ENCODE assay signal across 22 cellular contexts in the genomic region with DNA sequence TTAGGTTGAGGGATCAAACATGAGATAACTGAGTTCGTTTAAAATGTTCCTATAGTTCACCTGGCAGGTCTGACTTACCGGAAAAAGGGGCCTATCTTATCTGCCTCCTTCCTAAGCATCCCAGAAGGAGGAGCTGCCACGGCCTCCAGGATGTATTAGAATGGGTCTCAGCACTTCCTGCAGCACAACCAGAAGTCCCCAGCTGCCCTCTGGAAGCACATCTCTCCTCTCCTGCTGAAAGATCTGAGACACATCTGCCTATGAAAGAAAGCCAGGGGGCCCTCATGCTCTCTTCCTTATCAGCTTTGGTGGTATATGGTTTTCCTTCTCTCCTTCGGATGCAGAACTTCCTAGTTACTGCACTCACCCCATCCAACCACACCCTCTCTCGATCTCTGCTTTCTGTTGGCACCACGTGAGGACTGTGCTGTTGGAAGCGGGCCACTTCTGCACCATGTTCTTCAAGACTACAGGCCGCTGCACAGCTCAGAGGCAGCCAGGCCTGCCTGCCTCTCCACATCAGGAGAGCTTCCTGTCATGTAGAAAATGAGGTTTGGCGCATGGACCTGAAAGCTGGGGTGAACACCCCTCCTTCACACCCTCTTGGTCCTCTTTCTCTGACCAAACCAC. TPM values are rescaled to one million over a fixed set of nuclear protein-coding genes. Genes with fewer than 3 reads are reported as not detected.
DNase-seq lines count a peak whose midpoint lies in the region; ATAC-seq, FAIRE-seq and TF ChIP-seq lines count a peak whose summit lies in the region.
"Had no signal": no experiment of that assay in that cellular context is flagged by ENCODE, and none has a peak within 500 bp of the region (broad histone marks: within the 10 kb centered on the region; RNA-seq: fewer than 3 reads in every experiment).

No MANE protein-coding gene starts in this region.

- H3K27me3 ChIP-seq in astrocyte (ENCODE audit: insufficient read depth, low read length) (no peaks in the 10 kb centered on the region), right atrium auricular region (no peaks in the 10 kb centered on the region), skeletal muscle tissue (ENCODE audit: control insufficient read depth in 3 of 3, insufficient read depth in 3 of 3, low read length in 3 of 3) (peaks cover 0 to 2% (median 0%) of the 10 kb centered on the region in 3 donors)

- peaks cover 38% of the 10 kb centered on the region for H3K4me1 Mint-ChIP-seq in astrocyte (ENCODE audit: low read depth, unreplicated experiment)

- H3K36me3 ChIP-seq in astrocyte (ENCODE audit: insufficient read depth, low read length), result peaks cover 11% of the 10 kb centered on the region
- no peaks in the 10 kb centered on the region for H3K36me3 ChIP-seq in right atrium auricular region
- peaks cover 7 to 39% (median 11%) of the 10 kb centered on the region in 3 donors for H3K36me3 ChIP-seq in skeletal muscle tissue (ENCODE audit: control insufficient read depth in 3 of 3, insufficient read depth in 3 of 3, low read length in 3 of 3)

- ATAC-seq in stimulated activated naive CD8-positive, alpha-beta T cell treated with anti-CD3 and anti-CD28 coated beads, Interleukin-15, Interleukin-2, amounts not matched to agents 100 U/mL and 50 U/mL, for 24 hours, result no peak
- ATAC-seq: activated naive CD8-positive, alpha-beta T cell treated with anti-CD3 and anti-CD28 coated beads, Interleukin-2, amount 50 U/mL, for 24 hours; stimulated activated effector memory CD8-positive, alpha-beta T cell treated with anti-CD3 and anti-CD28 coated beads, Interleukin-12 subunit alpha, Interleukin-12 subunit beta, amount 100 ng/mL, for 72 hours; WTC11 had no signal

- peaks cover 55% of the 10 kb centered on the region for H3K79me2 ChIP-seq in astrocyte (ENCODE audit: insufficient read depth, low read length)

- peaks cover 4% of the 10 kb centered on the region for H3K36me3 Mint-ChIP-seq in astrocyte (ENCODE audit: low read depth, unreplicated experiment)
- H3K36me3 Mint-ChIP-seq: stimulated activated effector memory CD8-positive, alpha-beta T cell treated with anti-CD3 and anti-CD28 coated beads, Interleukin-12 subunit alpha, Interleukin-12 subunit beta, amount 100 ng/mL, for 72 hours; WTC11 had no signal

- no peak overlapping the region for H3K4me3 ChIP-seq in astrocyte (ENCODE audit: insufficient read depth, low read depth, low read length)
- no peak overlapping the region for H3K4me3 ChIP-seq in right atrium auricular region
- H3K4me3 ChIP-seq in skeletal muscle tissue (ENCODE audit: low read length in 3 of 3), result peak overlapping the region in 2 of 3 donors; percentile 11 to 54

- TF ChIP-seq CTCF in astrocyte (IDR thresholded peaks at IDR 0.05; ENCODE audit: insufficient read depth, low read depth, low read length) (no peak), right atrium auricular region (IDR thresholded peaks at IDR 0.05) (no peak), GM13977 (IDR thresholded peaks at IDR 0.05; ENCODE audit: extremely low read depth, insufficient read depth, missing control alignments) (no peak)

- peak overlapping the region; percentile 11 for H3K4me3 Mint-ChIP-seq in astrocyte (ENCODE audit: unreplicated experiment)
- H3K4me3 Mint-ChIP-seq: activated naive CD8-positive, alpha-beta T cell treated with anti-CD3 and anti-CD28 coated beads, Interleukin-2, amount 50 U/mL, for 24 hours; stimulated activated effector memory CD8-positive, alpha-beta T cell treated with anti-CD3 and anti-CD28 coated beads, Interleukin-12 subunit alpha, Interleukin-12 subunit beta, amount 100 ng/mL, for 72 hours; WTC11 had no signal

- no peak overlapping the region for H2AFZ ChIP-seq in astrocyte (ENCODE audit: low read depth, low read length)

- H3K9me3 ChIP-seq in astrocyte (ENCODE audit: insufficient read depth, low read depth, low read length) (no peaks in the 10 kb centered on the region), right atrium auricular region (no peaks in the 10 kb centered on the region), skeletal muscle tissue (ENCODE audit: control insufficient read depth in 3 of 3, low read length in 3 of 3) (no peaks in the 10 kb centered on the region)

- no peak overlapping the region for H3K4me2 ChIP-seq in astrocyte (ENCODE audit: low read length)

- H3K27me3 Mint-ChIP-seq in astrocyte (ENCODE audit: low read depth, unreplicated experiment), result no peaks in the 10 kb centered on the region

- in situ Hi-C loops in GM13977 (cut with MboI; ENCODE audit: low pct_unique_long_range_greater_than_20kb, low sequenced_read_pairs, unreplicated experiment), result loop anchor here (25.0 kb wide), 1 partner anchor 1023 kb away; no protein-coding TSS in a partner anchor

- peaks cover 22% of the 10 kb centered on the region for H3K4me1 ChIP-seq in astrocyte (ENCODE audit: insufficient read depth, low read length)
- H3K4me1 ChIP-seq in right atrium auricular region, result peaks cover 0 to 69% of the 10 kb centered on the region in 2 donors
- peaks cover 74 to 81% (median 78%) of the 10 kb centered on the region in 3 donors for H3K4me1 ChIP-seq in skeletal muscle tissue (ENCODE audit: control insufficient read depth in 3 of 3, insufficient read depth in 3 of 3, low read length in 3 of 3)

- DNase-seq in M059J (ENCODE audit: low read depth), result peak; percentile 26
- no peak for DNase-seq in astrocyte (ENCODE audit: low read depth)
- no peak for DNase-seq in right atrium auricular region (ENCODE audit: low spot score)
- DNase-seq in occipital lobe (lab: John Stamatoyannopoulos, UW), result no peak
- DNase-seq in stimulated activated naive CD8-positive, alpha-beta T cell treated with anti-CD3 and anti-CD28 coated beads, Interleukin-15, Interleukin-2, amounts not matched to agents 100 U/mL and 50 U/mL, for 24 hours, result no peak
- DNase-seq in GM13977 (ENCODE audit: low spot score), result no peak
- no peak for DNase-seq in Ammon's horn (ENCODE audit: low spot score)
- DNase-seq: activated CD8-positive, alpha-beta memory T cell treated with anti-CD3 and anti-CD28 coated beads, Interleukin-2, amount 50 U/mL, for 48 hours; activated naive CD8-positive, alpha-beta T cell treated with anti-CD3 and anti-CD28 coated beads, Interleukin-2, amount 50 U/mL, for 24 hours; C1 segment of cervical spinal cord; effector memory CD4-positive, alpha-beta T cell; GDM1; HCEC 1CT; mammary epithelial cell; NCI-H1092 treated with DMSO at 0.1 percent for 48 hours; NK-92 treated with Interleukin-12 subunit alpha and Interleukin-12 subunit beta, amount 100 ng/mL, for 24 hours; stimulated activated CD4-positive, alpha-beta T cell treated with anti-CD3 and anti-CD28 coated beads, Interleukin-1b, Interleukin-23, amount 100 ng/mL, for 48 hours had no signal

- no peak overlapping the region for H3K27ac ChIP-seq in astrocyte (ENCODE audit: low read depth, low read length)
- peak overlapping the region; percentile 51 to 92 for H3K27ac ChIP-seq in right atrium auricular region
- peak overlapping the region; percentile 54 for H3K27ac ChIP-seq in skeletal muscle tissue (ENCODE audit: low read depth, low read length)

- no peak overlapping the region for H3K27ac Mint-ChIP-seq in astrocyte (ENCODE audit: unreplicated experiment)
- H3K27ac Mint-ChIP-seq: activated naive CD8-positive, alpha-beta T cell treated with anti-CD3 and anti-CD28 coated beads, Interleukin-2, amount 50 U/mL, for 24 hours; stimulated activated effector memory CD8-positive, alpha-beta T cell treated with anti-CD3 and anti-CD28 coated beads, Interleukin-12 subunit alpha, Interleukin-12 subunit beta, amount 100 ng/mL, for 72 hours; WTC11 had no signal

- H3K9me3 Mint-ChIP-seq in astrocyte (ENCODE audit: unreplicated experiment), result no peaks in the 10 kb centered on the region
- H3K9me3 Mint-ChIP-seq: activated naive CD8-positive, alpha-beta T cell treated with anti-CD3 and anti-CD28 coated beads, Interleukin-2, amount 50 U/mL, for 24 hours; stimulated activated effector memory CD8-positive, alpha-beta T cell treated with anti-CD3 and anti-CD28 coated beads, Interleukin-12 subunit alpha, Interleukin-12 subunit beta, amount 100 ng/mL, for 72 hours; WTC11 had no signal

- FAIRE-seq in astrocyte (lab: Jason Lieb, UNC), result no peak
- FAIRE-seq: GM18507, HTR-8/SVneo had no signal

- H3K9ac ChIP-seq in astrocyte (ENCODE audit: low read length) (no peak overlapping the region), skeletal muscle tissue (ENCODE audit: low read depth in 1 of 3, low read length in 3 of 3) (peak overlapping the region; percentile 35 to 62 (median 36))

- H4K20me1 ChIP-seq in astrocyte (ENCODE audit: insufficient read depth, low read length), result peaks cover 63% of the 10 kb centered on the region

RNA-seq across cellular contexts. Expression of gene IGFBP5, which starts 6.5 kb away (rescaled TPM):
- 677 and 1,398 TPM in 2 replicates for total RNA-seq in M059J (2014; rRNA removed; shearing (Covaris generic))
- total RNA-seq in astrocyte (422 and 452 TPM in 2 replicates), right atrium auricular region (100 to 1,000 TPM; 169 to 554 TPM), skeletal muscle tissue (260 TPM), occipital lobe (17.2 TPM)

RNA-seq across cellular contexts. Expression of gene IGFBP2, which starts 55.6 kb away (rescaled TPM):
- 7.6 and 12.6 TPM in 2 replicates for total RNA-seq in M059J (2014; rRNA removed; shearing (Covaris generic))
- total RNA-seq in astrocyte, result 944 and 1,071 TPM in 2 replicates
- 100 to 1,000 TPM; 255 to 508 TPM for total RNA-seq in right atrium auricular region
- 99.7 TPM for total RNA-seq in skeletal muscle tissue
- total RNA-seq in occipital lobe, result 213 TPM

Comparison
In these comparisons a context has a peak if more than half of its experiments do, and no peak if none do; other contexts are left out.
1. H3K4me3 ChIP-seq: peak in skeletal muscle tissue (2 of 3); none in astrocyte (single experiment) and right atrium auricular region (0 of 2).